1 cellular context compared by ENCODE assay signal in the genomic region with DNA sequence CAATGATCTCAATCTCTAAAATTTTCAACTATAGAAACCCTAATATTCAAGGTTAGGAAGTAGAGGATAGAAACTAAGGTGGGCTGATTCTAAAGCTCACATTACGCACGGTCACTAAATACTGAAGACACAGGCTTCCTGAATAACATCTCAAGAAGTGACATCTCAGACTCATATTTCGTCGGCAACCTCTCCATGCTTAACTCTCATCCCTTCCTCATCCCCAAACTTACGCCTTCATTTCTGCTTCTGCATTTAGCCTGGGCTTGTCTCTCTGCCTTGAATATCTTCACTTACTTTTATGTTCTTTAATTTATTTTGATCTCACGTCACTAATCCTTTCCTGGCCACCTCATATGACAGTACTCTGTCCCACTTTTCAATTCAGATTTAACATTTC.
TF ChIP-seq lines count a peak whose summit lies in the region.

No MANE protein-coding gene starts in this region.

TF ChIP-seq in GM12878, 131 proteins besides CTCF, POLR2A, EP300 and RAD21:
- no peak for TF ChIP-seq ZNF622 (IDR thresholded peaks at IDR 0.05)
- 0 out of 2 replicates have a peak, but pooled peaks have one; percentile 63 for TF ChIP-seq POLR2AphosphoS2 (IDR thresholded peaks at IDR 0.05; ENCODE audit: low read depth, low read length)
- TF ChIP-seq SREBF1 (IDR thresholded peaks at IDR 0.05; ENCODE audit: low read length) = no peak
